Comparison of ENCODE assay signal across 15 cellular contexts in genomic region chr17:71380535-71380934, GRCh38.
DNase-seq lines count a peak whose midpoint lies in the region; TF ChIP-seq lines count a peak whose summit lies in the region.
"Had no signal": no experiment of that assay in that cellular context is flagged by ENCODE, and none has a peak within 500 bp of the region (broad histone marks: within the 10 kb centered on the region; RNA-seq: fewer than 3 reads in every experiment).

No MANE protein-coding gene starts in this region.

- TF ChIP-seq CTCF in HFFc6 (IDR thresholded peaks at IDR 0.05) (no peak), hepatocyte (IDR thresholded peaks at IDR 0.05; ENCODE audit: poor library complexity) (no peak)

- H3K4me3 ChIP-seq in hepatocyte: no peak overlapping the region
- H3K4me3 ChIP-seq: GM23338 had no signal

- no peak overlapping the region for H2AFZ ChIP-seq in hepatocyte
- H2AFZ ChIP-seq: GM23338 had no signal

- no peaks in the 10 kb centered on the region for H3K9me2 ChIP-seq in hepatocyte (replicated peaks; ENCODE audit: insufficient read depth)

- no peaks in the 10 kb centered on the region for H3K79me2 ChIP-seq in hepatocyte

- peaks cover 8% of the 10 kb centered on the region for H3K4me1 ChIP-seq in hepatocyte (ENCODE audit: insufficient read depth)

- no peaks in the 10 kb centered on the region for H3K27me3 ChIP-seq in hepatocyte
- H3K27me3 ChIP-seq: BE2C had no signal

- peaks cover 28% of the 10 kb centered on the region for H3K4me1 Mint-ChIP-seq in HFFc6 (ENCODE audit: low read depth)
- H3K4me1 Mint-ChIP-seq: CD4-positive, CD25-positive, alpha-beta regulatory T cell; GM23338 had no signal

- H3K27ac Mint-ChIP-seq in HFFc6: no peak overlapping the region; the same call in 1 of the 2 replicates
- H3K27ac Mint-ChIP-seq: CD4-positive, CD25-positive, alpha-beta regulatory T cell; GM23338 had no signal

- H3K9me3 ChIP-seq in hepatocyte (ENCODE audit: low read depth): no peaks in the 10 kb centered on the region
- H3K9me3 ChIP-seq: BE2C had no signal

- H3K4me2 ChIP-seq in hepatocyte: peak overlapping the region; percentile 3
- H3K4me2 ChIP-seq: GM23338 had no signal

- H3K4me3 Mint-ChIP-seq in HFFc6: no peak overlapping the region
- H3K4me3 Mint-ChIP-seq: CD4-positive, CD25-positive, alpha-beta regulatory T cell; GM23338 had no signal

- DNase-seq in EH (ENCODE audit: low read depth): peak; percentile 59
- DNase-seq in HFFc6: peak; percentile 19
- DNase-seq in hepatocyte (ENCODE audit: low spot score): no peak
- DNase-seq in GOT3 (lab: John Stamatoyannopoulos, UW): no peak
- DNase-seq in hepatic stellate cell (ENCODE audit: low spot score): no peak
- DNase-seq in medulla oblongata (ENCODE audit: extremely low spot score): no peak
- DNase-seq: ACHN; BE2C; C1 segment of cervical spinal cord; CD4-positive, CD25-positive, alpha-beta regulatory T cell; DMS153; DMS79 treated with DMSO at 0.1 percent for 48 hours; H7; KG1 had no signal

- no peaks in the 10 kb centered on the region for H3K27me3 Mint-ChIP-seq in HFFc6 (ENCODE audit: insufficient read depth)
- H3K27me3 Mint-ChIP-seq: CD4-positive, CD25-positive, alpha-beta regulatory T cell had no signal

- H3K27ac ChIP-seq in hepatocyte: no peak overlapping the region

- no peaks in the 10 kb centered on the region for H3K36me3 Mint-ChIP-seq in HFFc6 (ENCODE audit: low read depth)
- H3K36me3 Mint-ChIP-seq: CD4-positive, CD25-positive, alpha-beta regulatory T cell had no signal

- 19% methylated on average over 3 of the region's 3 CpGs for WGBS in hepatocyte (ENCODE audit: low lambda C conversion rate, missing lambda C conversion rate)

- H3K9me3 Mint-ChIP-seq in HFFc6: no peaks in the 10 kb centered on the region
- H3K9me3 Mint-ChIP-seq: GM23338 had no signal

- H4K20me1 ChIP-seq in hepatocyte (ENCODE audit: insufficient read depth, poor library complexity, severe bottlenecking): no peaks in the 10 kb centered on the region

- no peaks in the 10 kb centered on the region for H3K36me3 ChIP-seq in hepatocyte (replicated peaks; ENCODE audit: insufficient read depth, low read depth)
- H3K36me3 ChIP-seq: BE2C had no signal

Comparison
In these comparisons a context has a peak if more than half of its experiments do, and no peak if none do; other contexts are left out.
1. DNase-seq: peak in EH (single experiment) and HFFc6 (single experiment); none in hepatocyte (single experiment), GOT3 (single experiment), hepatic stellate cell (single experiment) and medulla oblongata (single experiment).